29 cellular contexts compared by ENCODE assay signal in genomic region chr5:1143670-1143951, GRCh38. TPM values are rescaled to one million over a fixed set of nuclear protein-coding genes. Genes with fewer than 3 reads are reported as not detected.
"Had no signal": no experiment of that assay in that cellular context is flagged by ENCODE, and none has a peak within 500 bp of the region (broad histone marks: within the 10 kb centered on the region; RNA-seq: fewer than 3 reads in every experiment).

No MANE protein-coding gene starts in this region.

- H3K36me3 ChIP-seq: colonic mucosa, gastroesophageal sphincter, heart right ventricle, lower lobe of right lung, prostate gland, right atrium auricular region, sigmoid colon, transverse colon, vagina had no signal

- H3K4me1 Mint-ChIP-seq: stimulated activated effector memory CD8-positive, alpha-beta T cell treated with anti-CD3 and anti-CD28 coated beads, Interleukin-12 subunit alpha, Interleukin-12 subunit beta, amount 100 ng/mL, for 72 hours had no signal

- H3K79me2 ChIP-seq: parathyroid adenoma had no signal

- H3K27ac ChIP-seq: colonic mucosa, epithelial cell of prostate, foreskin keratinocyte, gastroesophageal sphincter, heart right ventricle, lower lobe of right lung, parathyroid adenoma, prostate gland, right atrium auricular region, sigmoid colon, transverse colon, vagina had no signal

- H3K27me3 ChIP-seq: colonic mucosa, heart right ventricle, right atrium auricular region, sigmoid colon, transverse colon, vagina had no signal

- H3K9me3 Mint-ChIP-seq: dendritic cell treated with granulocyte-macrophage colony-stimulating factor and Interleukin-4, amounts not matched to agents 40 ng/mL and 50 ng/mL, for 4 days; endodermal cell; natural killer cell; stimulated activated effector memory CD8-positive, alpha-beta T cell treated with anti-CD3 and anti-CD28 coated beads, Interleukin-12 subunit alpha, Interleukin-12 subunit beta, amount 100 ng/mL, for 72 hours; stimulated activated naive CD8-positive, alpha-beta T cell treated with anti-CD3 and anti-CD28 coated beads, Interleukin-15, Interleukin-2, amounts not matched to agents 100 ng/mL and 50 ng/mL, for 24 hours had no signal

- ATAC-seq: esophagus mucosa; foreskin keratinocyte; gastroesophageal sphincter; heart right ventricle; left ventricle myocardium superior; lower lobe of right lung; natural killer cell; stimulated activated effector memory CD8-positive, alpha-beta T cell treated with anti-CD3 and anti-CD28 coated beads, Interleukin-12 subunit alpha, Interleukin-12 subunit beta, amount 100 ng/mL, for 72 hours had no signal

- H3K9me3 ChIP-seq: colonic mucosa, gastroesophageal sphincter, heart right ventricle, lower lobe of right lung, prostate gland, right atrium auricular region, sigmoid colon, transverse colon, vagina had no signal

- H3K27ac Mint-ChIP-seq: dendritic cell treated with granulocyte-macrophage colony-stimulating factor and Interleukin-4, amounts not matched to agents 40 ng/mL and 50 ng/mL, for 4 days; endodermal cell; natural killer cell; stimulated activated effector memory CD8-positive, alpha-beta T cell treated with anti-CD3 and anti-CD28 coated beads, Interleukin-12 subunit alpha, Interleukin-12 subunit beta, amount 100 ng/mL, for 72 hours; stimulated activated naive CD8-positive, alpha-beta T cell treated with anti-CD3 and anti-CD28 coated beads, Interleukin-15, Interleukin-2, amounts not matched to agents 100 ng/mL and 50 ng/mL, for 24 hours had no signal

- H3K27me3 Mint-ChIP-seq: stimulated activated naive CD8-positive, alpha-beta T cell treated with anti-CD3 and anti-CD28 coated beads, Interleukin-15, Interleukin-2, amounts not matched to agents 100 ng/mL and 50 ng/mL, for 24 hours had no signal

- H3K4me1 ChIP-seq: foreskin keratinocyte, parathyroid adenoma had no signal

- H3K4me3 Mint-ChIP-seq: dendritic cell treated with granulocyte-macrophage colony-stimulating factor and Interleukin-4, amounts not matched to agents 40 ng/mL and 50 ng/mL, for 4 days; endodermal cell; natural killer cell; stimulated activated effector memory CD8-positive, alpha-beta T cell treated with anti-CD3 and anti-CD28 coated beads, Interleukin-12 subunit alpha, Interleukin-12 subunit beta, amount 100 ng/mL, for 72 hours; stimulated activated naive CD8-positive, alpha-beta T cell treated with anti-CD3 and anti-CD28 coated beads, Interleukin-15, Interleukin-2, amounts not matched to agents 100 ng/mL and 50 ng/mL, for 24 hours had no signal

- H3K9ac ChIP-seq: parathyroid adenoma had no signal

- DNase-seq: colonic mucosa; effector CD8-positive, alpha-beta T cell; endodermal cell; foreskin keratinocyte; heart right ventricle; hippocampal formation; kidney glomerular epithelial cell; lower lobe of right lung; natural killer cell; sigmoid colon; stimulated activated CD4-positive, alpha-beta T cell treated with anti-CD3 and anti-CD28 coated beads, Interleukin-2, amount 100 ng/mL, for 24 hours; stimulated activated CD4-positive, alpha-beta T cell treated with anti-CD3 and anti-CD28 coated beads, Interleukin-4, amount 100 ng/mL, for 24 hours; transverse colon had no signal

- H3K36me3 Mint-ChIP-seq: natural killer cell had no signal

- H3K4me3 ChIP-seq: colonic mucosa, gastroesophageal sphincter, heart right ventricle, lower lobe of right lung, prostate gland, right atrium auricular region, sigmoid colon, transverse colon, vagina had no signal

- H2AFZ ChIP-seq: parathyroid adenoma had no signal

RNA-seq across cellular contexts. Expression of gene SLC6A19, which starts 57.8 kb away (rescaled TPM):
- total RNA-seq: chondrocyte, esophagus mucosa, fibroblast of lung, foreskin keratinocyte, gastroesophageal sphincter, left ventricle myocardium superior, lower lobe of right lung, mononuclear cell, natural killer cell, osteoblast, right atrium auricular region, sigmoid colon, ureter, vagina had no signal
